In genomic region chr5:116280149-116280803, GRCh38 we compare ENCODE assay signal across 3 cellular contexts.
TF ChIP-seq lines count a peak whose summit lies in the region.

No MANE protein-coding gene starts in this region.

TF ChIP-seq in liver, 16 proteins besides CTCF, POLR2A, EP300 and RAD21:
- TF ChIP-seq HNF4G (IDR thresholded peaks at IDR 0.05) = peak; percentile 61
- TF ChIP-seq SP1 (IDR thresholded peaks at IDR 0.05) = peak; percentile 38
- TF ChIP-seq EGR1 (IDR thresholded peaks at IDR 0.05; ENCODE audit: low read depth in 2 of 2) = no peak
- TF ChIP-seq JUND (IDR thresholded peaks at IDR 0.05) = no peak
- TF ChIP-seq HNF4A (conservative IDR thresholded peaks at IDR 0.05) = peak; percentile 84 to 88
- no peak for TF ChIP-seq YY1 (IDR thresholded peaks at IDR 0.05)
- TF ChIP-seq, protein P1, sequence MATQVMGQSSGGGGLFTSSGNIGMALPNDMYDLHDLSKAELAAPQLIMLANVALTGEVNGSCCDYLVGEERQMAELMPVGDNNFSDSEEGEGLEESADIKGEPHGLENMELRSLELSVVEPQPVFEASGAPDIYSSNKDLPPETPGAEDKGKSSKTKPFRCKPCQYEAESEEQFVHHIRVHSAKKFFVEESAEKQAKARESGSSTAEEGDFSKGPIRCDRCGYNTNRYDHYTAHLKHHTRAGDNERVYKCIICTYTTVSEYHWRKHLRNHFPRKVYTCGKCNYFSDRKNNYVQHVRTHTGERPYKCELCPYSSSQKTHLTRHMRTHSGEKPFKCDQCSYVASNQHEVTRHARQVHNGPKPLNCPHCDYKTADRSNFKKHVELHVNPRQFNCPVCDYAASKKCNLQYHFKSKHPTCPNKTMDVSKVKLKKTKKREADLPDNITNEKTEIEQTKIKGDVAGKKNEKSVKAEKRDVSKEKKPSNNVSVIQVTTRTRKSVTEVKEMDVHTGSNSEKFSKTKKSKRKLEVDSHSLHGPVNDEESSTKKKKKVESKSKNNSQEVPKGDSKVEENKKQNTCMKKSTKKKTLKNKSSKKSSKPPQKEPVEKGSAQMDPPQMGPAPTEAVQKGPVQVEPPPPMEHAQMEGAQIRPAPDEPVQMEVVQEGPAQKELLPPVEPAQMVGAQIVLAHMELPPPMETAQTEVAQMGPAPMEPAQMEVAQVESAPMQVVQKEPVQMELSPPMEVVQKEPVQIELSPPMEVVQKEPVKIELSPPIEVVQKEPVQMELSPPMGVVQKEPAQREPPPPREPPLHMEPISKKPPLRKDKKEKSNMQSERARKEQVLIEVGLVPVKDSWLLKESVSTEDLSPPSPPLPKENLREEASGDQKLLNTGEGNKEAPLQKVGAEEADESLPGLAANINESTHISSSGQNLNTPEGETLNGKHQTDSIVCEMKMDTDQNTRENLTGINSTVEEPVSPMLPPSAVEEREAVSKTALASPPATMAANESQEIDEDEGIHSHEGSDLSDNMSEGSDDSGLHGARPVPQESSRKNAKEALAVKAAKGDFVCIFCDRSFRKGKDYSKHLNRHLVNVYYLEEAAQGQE (IDR thresholded peaks at IDR 0.05) = no peak
- no peak for TF ChIP-seq FOXA1 (IDR thresholded peaks at IDR 0.05)
- TF ChIP-seq, protein P2, sequence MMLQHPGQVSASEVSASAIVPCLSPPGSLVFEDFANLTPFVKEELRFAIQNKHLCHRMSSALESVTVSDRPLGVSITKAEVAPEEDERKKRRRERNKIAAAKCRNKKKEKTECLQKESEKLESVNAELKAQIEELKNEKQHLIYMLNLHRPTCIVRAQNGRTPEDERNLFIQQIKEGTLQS (IDR thresholded peaks at IDR 0.05) = no peak
- TF ChIP-seq GABPA (IDR thresholded peaks at IDR 0.05 in 1 of 2, conservative IDR thresholded peaks at IDR 0.05 in 1 of 2) = no peak
- no peak for TF ChIP-seq FOXA2 (IDR thresholded peaks at IDR 0.05)
- TF ChIP-seq, protein P3, sequence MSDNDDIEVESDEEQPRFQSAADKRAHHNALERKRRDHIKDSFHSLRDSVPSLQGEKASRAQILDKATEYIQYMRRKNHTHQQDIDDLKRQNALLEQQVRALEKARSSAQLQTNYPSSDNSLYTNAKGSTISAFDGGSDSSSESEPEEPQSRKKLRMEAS (IDR thresholded peaks at IDR 0.05) = peak; percentile 37
- TF ChIP-seq NR2F2 (IDR thresholded peaks at IDR 0.05) = no peak
- no peak for TF ChIP-seq TAF1 (conservative IDR thresholded peaks at IDR 0.05)
- TF ChIP-seq ZBTB33 (IDR thresholded peaks at IDR 0.05) = no peak
- TF ChIP-seq RXRA (IDR thresholded peaks at IDR 0.05) = peak; percentile 39 to 55

TF ChIP-seq in HepG2, 621 proteins besides CTCF, POLR2A, EP300 and RAD21:
- no peak for TF ChIP-seq KLF13 (CRISPR knock-in tag; IDR thresholded peaks at IDR 0.05)
- TF ChIP-seq, protein P4, sequence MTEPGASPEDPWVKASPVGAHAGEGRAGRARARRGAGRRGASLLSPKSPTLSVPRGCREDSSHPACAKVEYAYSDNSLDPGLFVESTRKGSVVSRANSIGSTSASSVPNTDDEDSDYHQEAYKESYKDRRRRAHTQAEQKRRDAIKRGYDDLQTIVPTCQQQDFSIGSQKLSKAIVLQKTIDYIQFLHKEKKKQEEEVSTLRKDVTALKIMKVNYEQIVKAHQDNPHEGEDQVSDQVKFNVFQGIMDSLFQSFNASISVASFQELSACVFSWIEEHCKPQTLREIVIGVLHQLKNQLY (CRISPR knock-in tag; IDR thresholded peaks at IDR 0.05) = no peak
- TF ChIP-seq FOXA1 (IDR thresholded peaks at IDR 0.05) = no peak
- TF ChIP-seq FOXA1 (CRISPR knock-in tag; IDR thresholded peaks at IDR 0.05) = no peak
- TF ChIP-seq ZFP82 (CRISPR knock-in tag; IDR thresholded peaks at IDR 0.05; ENCODE audit: borderline replicate concordance) = no peak
- no peak for TF ChIP-seq SIN3B (IDR thresholded peaks at IDR 0.05; ENCODE audit: low read length)
- no peak for TF ChIP-seq ZNF383 (CRISPR knock-in tag; IDR thresholded peaks at IDR 0.05; ENCODE audit: borderline replicate concordance)
- TF ChIP-seq ZNF75D (CRISPR knock-in tag; IDR thresholded peaks at IDR 0.05; ENCODE audit: borderline replicate concordance) = no peak

TF ChIP-seq in H1, 55 proteins besides CTCF, POLR2A, EP300 and RAD21:
- no peak for TF ChIP-seq CBX5 (IDR thresholded peaks at IDR 0.05; ENCODE audit: low read depth, low read length)
- no peak for TF ChIP-seq POLR2AphosphoS5 (IDR thresholded peaks at IDR 0.05; ENCODE audit: low read depth, low read length)
- TF ChIP-seq, protein P2 (IDR thresholded peaks at IDR 0.05; ENCODE audit: insufficient read depth, low read depth, low read length) = no peak
- TF ChIP-seq KDM5A (IDR thresholded peaks at IDR 0.05; ENCODE audit: low read length) = no peak
- TF ChIP-seq TEAD4 (IDR thresholded peaks at IDR 0.05; ENCODE audit: low read depth, low read length) = no peak
- TF ChIP-seq SP4 (IDR thresholded peaks at IDR 0.05; ENCODE audit: low read length) = no peak
- no peak for TF ChIP-seq TAF1 (IDR thresholded peaks at IDR 0.05; ENCODE audit: low read depth, low read length)
- TF ChIP-seq GTF2F1 (IDR thresholded peaks at IDR 0.05; ENCODE audit: borderline replicate concordance, low read depth, low read length) = no peak
- TF ChIP-seq RXRA (IDR thresholded peaks at IDR 0.05; ENCODE audit: insufficient read depth, low read depth, low read length) = no peak
TF ChIP-seq in H1: peak in this region for 0.
